In the genomic region with DNA sequence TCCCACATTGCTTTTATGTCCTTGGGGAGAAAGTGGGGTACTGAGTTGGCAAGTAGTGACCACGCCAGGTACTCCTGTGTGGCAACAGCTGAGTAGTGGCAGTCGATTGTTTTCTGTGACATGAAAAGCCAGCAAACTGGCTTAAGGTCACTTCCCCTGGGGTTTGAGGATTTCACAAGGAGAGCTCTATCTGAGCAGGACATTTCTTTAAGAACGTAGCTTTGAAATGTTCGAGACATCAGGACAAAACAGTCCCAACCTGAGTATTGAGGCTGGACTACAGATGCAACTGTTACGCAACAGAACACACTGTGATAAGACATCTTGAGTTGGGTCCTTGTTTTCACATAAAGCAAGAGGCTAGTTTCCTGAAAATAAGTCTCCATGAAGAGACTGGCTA, we compare ENCODE assay signal across 14 cellular contexts.
DNase-seq lines count a peak whose midpoint lies in the region; ATAC-seq, FAIRE-seq and TF ChIP-seq lines count a peak whose summit lies in the region.
"Had no signal": no experiment of that assay in that cellular context is flagged by ENCODE, and none has a peak within 500 bp of the region (broad histone marks: within the 10 kb centered on the region; RNA-seq: fewer than 3 reads in every experiment).

No MANE protein-coding gene starts in this region.

- no peak for ATAC-seq in HepG2
- no peak for ATAC-seq in upper lobe of left lung (ENCODE audit: low FRiP score in 2 of 2)

- H3K36me3 ChIP-seq in mammary epithelial cell (ENCODE audit: insufficient read depth, low read length): peaks cover 69% of the 10 kb centered on the region
- H3K36me3 ChIP-seq in HepG2 (replicated peaks in 1 of 2; ENCODE audit: control insufficient read depth in 1 of 2, insufficient read depth in 2 of 2, low read length in 2 of 2): peaks cover 20 to 66% of the 10 kb centered on the region in 2 experiments
- peaks cover 27 to 95% (median 56%) of the 10 kb centered on the region in 4 donors for H3K36me3 ChIP-seq in upper lobe of left lung
- no peaks in the 10 kb centered on the region for H3K36me3 ChIP-seq in WERI-Rb-1

- H3K4me1 Mint-ChIP-seq in MCF 10A (ENCODE audit: insufficient read depth, unreplicated experiment): peaks cover 49% of the 10 kb centered on the region

- no peak overlapping the region for H3K4me2 ChIP-seq in mammary epithelial cell (ENCODE audit: insufficient read depth, low read depth, low read length)
- no peak overlapping the region for H3K4me2 ChIP-seq in HepG2 (ENCODE audit: low read depth, low read length)
- H3K4me2 ChIP-seq: KMS-11 had no signal

- dilution Hi-C loops in mammary epithelial cell (cut with HindIII; ENCODE audit: low sequenced_read_pairs): no loop called here

- TF ChIP-seq POLR2A in HepG2 (IDR thresholded peaks at IDR 0.05; ENCODE audit: insufficient read depth in 1 of 2, low read depth in 2 of 2, low read length in 2 of 2) (no peak), upper lobe of left lung (IDR thresholded peaks at IDR 0.05) (no peak)

- no peak overlapping the region for H3K9ac ChIP-seq in mammary epithelial cell (ENCODE audit: insufficient read depth, low read length)
- H3K9ac ChIP-seq in HepG2 (ENCODE audit: insufficient read depth, low read depth, low read length): no peak overlapping the region
- H3K9ac ChIP-seq: KMS-11 had no signal

- no peaks in the 10 kb centered on the region for H3K27me3 Mint-ChIP-seq in MCF 10A (ENCODE audit: insufficient read depth, unreplicated experiment)

- no peaks in the 10 kb centered on the region for H3K9me3 Mint-ChIP-seq in MCF 10A (ENCODE audit: unreplicated experiment)

- FAIRE-seq in HepG2 (lab: Jason Lieb, UNC): no peak
- FAIRE-seq: colon had no signal

- TF ChIP-seq CTCF in MCF 10A (IDR thresholded peaks at IDR 0.05; ENCODE audit: unreplicated experiment) (no peak), mammary epithelial cell (conservative IDR thresholded peaks at IDR 0.05 in 1 of 2, IDR thresholded peaks at IDR 0.05 in 1 of 2; ENCODE audit: extremely low read depth in 1 of 2, insufficient read depth in 1 of 2, low read depth in 1 of 2, low read length in 2 of 2) (no peak), HepG2 (CRISPR knock-in tag; IDR thresholded peaks at IDR 0.05) (no peak), upper lobe of left lung (IDR thresholded peaks at IDR 0.05) (no peak), WERI-Rb-1 (IDR thresholded peaks at IDR 0.05; ENCODE audit: low read depth, low read length) (no peak)

- H4K20me1 ChIP-seq in mammary epithelial cell (ENCODE audit: insufficient read depth, low read length): no peaks in the 10 kb centered on the region
- no peaks in the 10 kb centered on the region; the same call in 1 of the 2 replicates for H4K20me1 ChIP-seq in HepG2 (ENCODE audit: insufficient read depth, low read length)

- peaks cover 92% of the 10 kb centered on the region for H3K79me2 ChIP-seq in mammary epithelial cell (ENCODE audit: insufficient read depth, low read length)
- H3K79me2 ChIP-seq in HepG2 (ENCODE audit: insufficient read depth, low read length): peaks cover 18% of the 10 kb centered on the region

- no peaks in the 10 kb centered on the region for H3K27me3 ChIP-seq in mammary epithelial cell (ENCODE audit: insufficient read depth, low read length)
- H3K27me3 ChIP-seq in HepG2 (ENCODE audit: control insufficient read depth in 1 of 2, insufficient read depth in 2 of 2, low read length in 2 of 2): no peaks in the 10 kb centered on the region
- no peaks in the 10 kb centered on the region for H3K27me3 ChIP-seq in upper lobe of left lung
- no peaks in the 10 kb centered on the region for H3K27me3 ChIP-seq in WERI-Rb-1 (ENCODE audit: insufficient read depth, low read depth, severe bottlenecking)
- H3K27me3 ChIP-seq: SJSA1 had no signal

- H3K4me3 ChIP-seq in mammary epithelial cell (replicated peaks in 1 of 3; ENCODE audit: insufficient read depth in 1 of 3, low read depth in 2 of 3, low read length in 3 of 3): no peak overlapping the region
- no peak overlapping the region for H3K4me3 ChIP-seq in HepG2 (replicated peaks in 1 of 3; ENCODE audit: insufficient read depth in 1 of 3, low read depth in 2 of 3, low read length in 3 of 3)
- H3K4me3 ChIP-seq in upper lobe of left lung: no peak overlapping the region
- no peak overlapping the region for H3K4me3 ChIP-seq in WERI-Rb-1 (ENCODE audit: low read depth, low read length)
- H3K4me3 ChIP-seq: SJSA1 had no signal

- peaks cover 100% of the 10 kb centered on the region for H3K36me3 Mint-ChIP-seq in MCF 10A (ENCODE audit: insufficient read depth, unreplicated experiment)

- in situ Hi-C loops in mammary epithelial cell (cut with MboI; ENCODE audit: low sequenced_read_pairs in 2 of 2) (no loop called here), HepG2 (cut with HindIII; ENCODE audit: extremely low pct_ligation_motif_present, low pct_unique_long_range_greater_than_20kb) (no loop called here)

- no peak overlapping the region for H3K4me3 Mint-ChIP-seq in MCF 10A (ENCODE audit: unreplicated experiment)

- TF ChIP-seq EP300 in HepG2 (IDR thresholded peaks at IDR 0.05; ENCODE audit: low read depth in 2 of 2, low read length in 2 of 2): no peak
- TF ChIP-seq EP300 in HepG2 (CRISPR knock-in tag; IDR thresholded peaks at IDR 0.05; ENCODE audit: borderline replicate concordance): no peak
- TF ChIP-seq EP300 in upper lobe of left lung (IDR thresholded peaks at IDR 0.05): no peak

- peak overlapping the region; percentile 67 for H3K27ac Mint-ChIP-seq in MCF 10A (ENCODE audit: low read depth, unreplicated experiment)

- no peak for DNase-seq in MCF 10A (ENCODE audit: unreplicated experiment)
- no peak for DNase-seq in mammary epithelial cell
- peak; percentile 76 for DNase-seq in amniotic epithelial cell (ENCODE audit: low read depth)
- no peak for DNase-seq in HepG2 (ENCODE audit: low spot score)
- DNase-seq in upper lobe of left lung: peak in 1 of 2 donors; percentile 48
- no peak for DNase-seq in WERI-Rb-1
- DNase-seq in HuH-7.5 (ENCODE audit: low spot score): no peak
- DNase-seq in SHP77 treated with DMSO at 0.1 percent for 48 hours (lab: John Stamatoyannopoulos, UW): no peak
- DNase-seq: mesendoderm, NCI-H226 had no signal

- CTCF ChIA-PET in MCF 10A (lab: Yijun Ruan, JAX) (interaction anchor here (0.6 to 8.2 kb wide), 7 partner anchors 11 to 101 kb away, joined by 3 to 87 read pairs (median 4); no protein-coding TSS in a partner anchor), mammary epithelial cell (lab: Charles Lee; ENCODE audit: low non-redundant PET) (no interaction called here), HepG2 (lab: Yijun Ruan, JAX; ENCODE audit: low intra/inter-chr PET ratio, low total read pairs) (no interaction called here)

- H3K9me3 ChIP-seq in mammary epithelial cell (replicated peaks; ENCODE audit: insufficient read depth, low read length) (no peaks in the 10 kb centered on the region), HepG2 (ENCODE audit: low read length) (no peaks in the 10 kb centered on the region), upper lobe of left lung (no peaks in the 10 kb centered on the region), WERI-Rb-1 (ENCODE audit: severe bottlenecking) (no peaks in the 10 kb centered on the region)
- H3K9me3 ChIP-seq: SJSA1 had no signal

- no peak overlapping the region for H3K27ac ChIP-seq in mammary epithelial cell (ENCODE audit: insufficient read depth, low read depth, low read length)
- no peak overlapping the region for H3K27ac ChIP-seq in HepG2 (ENCODE audit: extremely low read length, insufficient read depth, low read length)
- peak overlapping the region in 3 of 4 donors; percentile 22 to 91 (median 60) for H3K27ac ChIP-seq in upper lobe of left lung
- no peak overlapping the region for H3K27ac ChIP-seq in WERI-Rb-1
- H3K27ac ChIP-seq: C4-2B, KMS-11, SJSA1 had no signal

- peaks cover 15% of the 10 kb centered on the region for H3K4me1 ChIP-seq in mammary epithelial cell (ENCODE audit: insufficient read depth, low read length)
- peaks cover 47% of the 10 kb centered on the region for H3K4me1 ChIP-seq in HepG2 (ENCODE audit: insufficient read depth, low read length)
- H3K4me1 ChIP-seq in upper lobe of left lung: peaks cover 10 to 62% (median 35%) of the 10 kb centered on the region in 4 donors

- BruUV-seq in MCF 10A (replicated peaks; lab: Mats Ljungman, UMichigan) (no TSS peak), mammary epithelial cell (replicated peaks; lab: Mats Ljungman, UMichigan) (no TSS peak), HepG2 (replicated peaks; lab: Mats Ljungman, UMichigan) (no TSS peak)

- no peak overlapping the region for H2AFZ ChIP-seq in mammary epithelial cell (ENCODE audit: low read depth, low read length)
- H2AFZ ChIP-seq in HepG2 (ENCODE audit: low read length): no peak overlapping the region

- intact Hi-C loops in MCF 10A (cut with micrococcal nuclease): no loop called here
- intact Hi-C loops in mammary epithelial cell (cut with micrococcal nuclease): no loop called here
- intact Hi-C loops in HepG2 (cut with micrococcal nuclease; ENCODE audit: unreplicated experiment): no loop called here

- POLR2A ChIA-PET in MCF 10A (lab: Yijun Ruan, JAX) (interaction anchor here (0.5 to 9.1 kb wide), 8 partner anchors 10 to 675 kb away, joined by 3 to 75 read pairs (median 4); a partner anchor contains a TSS), HepG2 (lab: Yijun Ruan, JAX) (interaction anchor here (0.8 kb wide), 1 partner anchor 19 kb away, joined by 3 read pairs; no protein-coding TSS in a partner anchor)

- 94% methylated on average over 5 of the region's 5 CpGs for WGBS in mammary epithelial cell (ENCODE audit: low coverage, missing lambda C conversion rate)
- 98% methylated on average over 5 of the region's 5 CpGs for WGBS in HepG2 (ENCODE audit: low lambda C conversion rate)
- 63 to 64% methylated on average over 5 of the region's 5 CpGs for WGBS in upper lobe of left lung, 2 donors

- no peak for TF ChIP-seq RAD21 in HepG2 (CRISPR knock-in tag; IDR thresholded peaks at IDR 0.05)

TF ChIP-seq in HepG2, 621 proteins besides CTCF, POLR2A, EP300 and RAD21:
- TF ChIP-seq ZNF629 (CRISPR knock-in tag; conservative IDR thresholded peaks at IDR 0.05) (no peak), ELF1 (CRISPR knock-in tag; IDR thresholded peaks at IDR 0.05) (no peak), ZNF816 (CRISPR knock-in tag; IDR thresholded peaks at IDR 0.05; ENCODE audit: borderline replicate concordance) (no peak), ZNF33A (CRISPR knock-in tag; IDR thresholded peaks at IDR 0.05; ENCODE audit: borderline replicate concordance) (no peak), HOXA3 (CRISPR knock-in tag; IDR thresholded peaks at IDR 0.05) (no peak), CEBPB (IDR thresholded peaks at IDR 0.05; ENCODE audit: borderline replicate concordance, low read depth, low read length) (peak; percentile 87), PHF20 (CRISPR knock-in tag; IDR thresholded peaks at IDR 0.05) (no peak), ZFX (CRISPR knock-in tag; IDR thresholded peaks at IDR 0.05; ENCODE audit: low read depth) (no peak), SIX1 (CRISPR knock-in tag; IDR thresholded peaks at IDR 0.05; ENCODE audit: borderline replicate concordance) (no peak), CEBPG (CRISPR knock-in tag; IDR thresholded peaks at IDR 0.05) (peak; percentile 34; the same call in 1 of the 2 replicates), MBNL3 (CRISPR knock-in tag; conservative IDR thresholded peaks at IDR 0.05) (no peak), RBM22 (optimal IDR thresholded peaks at IDR 0.05; ENCODE audit: low read length) (peak; percentile 50), ZKSCAN8 (CRISPR knock-in tag; IDR thresholded peaks at IDR 0.05; ENCODE audit: borderline replicate concordance) (no peak)

Comparison
In these comparisons a context has a peak if more than half of its experiments do, and no peak if none do; other contexts are left out.
1. H3K27ac ChIP-seq: peak in upper lobe of left lung (3 of 4); none in mammary epithelial cell (single experiment), HepG2 (single experiment) and WERI-Rb-1 (single experiment).